Comparison of ENCODE assay signal across 8 cellular contexts in genomic region chr17:81484195-81484979, GRCh38. TPM values are rescaled to one million over a fixed set of nuclear protein-coding genes. Genes with fewer than 3 reads are reported as not detected.
A peak's percentile ranks its signal among the peaks of the same experiment; 100 is the strongest.
DNase-seq lines count a peak whose midpoint lies in the region; ATAC-seq and TF ChIP-seq lines count a peak whose summit lies in the region.

No MANE protein-coding gene starts in this region.

- DNase-seq in AG09319 (ENCODE audit: extremely low read depth, low read depth): peak; percentile 45
- peak; percentile 61 to 85 for DNase-seq in HL-60 (ENCODE audit: low read depth in 1 of 2, low spot score in 1 of 2)
- peak; percentile 78 to 83 for DNase-seq in NOMO-1 (lab: John Stamatoyannopoulos, UW; ENCODE audit: unreplicated experiment in 2 of 2)
- peak; percentile 90 for DNase-seq in activated CD8-positive, alpha-beta memory T cell treated with anti-CD3 and anti-CD28 coated beads, Interleukin-2, amount 10 ng/mL, durations not matched to agents 7 days and 5 days
- DNase-seq in endothelial cell (ENCODE audit: low spot score): peak; percentile 93
- peak; percentile 80 to 95 for DNase-seq in mesothelial cell of epicardium (ENCODE audit: low spot score in 2 of 2, unreplicated experiment in 2 of 2)
- peak; percentile 93 for DNase-seq in stimulated activated CD8-positive, alpha-beta memory T cell treated with anti-CD3 and anti-CD28 coated beads, Interleukin-15, amount 100 ng/mL, for 24 hours (ENCODE audit: low read depth)

- H3K4me3 Mint-ChIP-seq in activated CD8-positive, alpha-beta memory T cell treated with anti-CD3 and anti-CD28 coated beads, Interleukin-2, amount 10 ng/mL, durations not matched to agents 7 days and 5 days: peak overlapping the region; percentile 7
- H3K4me3 Mint-ChIP-seq in endothelial cell (ENCODE audit: unreplicated experiment) (no peak overlapping the region), mesothelial cell of epicardium (peak overlapping the region; percentile 56)

- TF ChIP-seq CTCF in AG09319 (IDR thresholded peaks at IDR 0.05; ENCODE audit: low read depth, low read length) (peak; percentile 55), HL-60 (IDR thresholded peaks at IDR 0.05; ENCODE audit: insufficient read depth, low read length) (peak; percentile 78), endothelial cell (IDR thresholded peaks at IDR 0.05; ENCODE audit: unreplicated experiment) (peak; percentile 99), mesothelial cell of epicardium (IDR thresholded peaks at IDR 0.05; ENCODE audit: unreplicated experiment) (peak; percentile 99)

- H3K36me3 Mint-ChIP-seq in activated CD8-positive, alpha-beta memory T cell treated with anti-CD3 and anti-CD28 coated beads, Interleukin-2, amount 10 ng/mL, durations not matched to agents 7 days and 5 days: no peaks in the 10 kb centered on the region
- H3K36me3 Mint-ChIP-seq in endothelial cell (ENCODE audit: low read depth, unreplicated experiment) (no peaks in the 10 kb centered on the region), mesothelial cell of epicardium (no peaks in the 10 kb centered on the region)

- H3K27me3 Mint-ChIP-seq in activated CD8-positive, alpha-beta memory T cell treated with anti-CD3 and anti-CD28 coated beads, Interleukin-2, amount 10 ng/mL, durations not matched to agents 7 days and 5 days: peaks cover 40% of the 10 kb centered on the region
- H3K27me3 Mint-ChIP-seq in endothelial cell (ENCODE audit: unreplicated experiment) (peaks cover 16% of the 10 kb centered on the region), mesothelial cell of epicardium (ENCODE audit: low read depth) (peaks cover 20% of the 10 kb centered on the region)

- peaks cover 13% of the 10 kb centered on the region for H3K4me1 Mint-ChIP-seq in activated CD8-positive, alpha-beta memory T cell treated with anti-CD3 and anti-CD28 coated beads, Interleukin-2, amount 10 ng/mL, durations not matched to agents 7 days and 5 days
- H3K4me1 Mint-ChIP-seq in endothelial cell (ENCODE audit: unreplicated experiment) (peaks cover 8% of the 10 kb centered on the region), mesothelial cell of epicardium (peaks cover 20% of the 10 kb centered on the region)

- H3K4me3 ChIP-seq in HL-60 (replicated peaks; ENCODE audit: insufficient read depth, low read length): peak overlapping the region; percentile 26

- no peaks in the 10 kb centered on the region for H3K9me3 Mint-ChIP-seq in activated CD8-positive, alpha-beta memory T cell treated with anti-CD3 and anti-CD28 coated beads, Interleukin-2, amount 10 ng/mL, durations not matched to agents 7 days and 5 days (ENCODE audit: low read depth)
- H3K9me3 Mint-ChIP-seq in endothelial cell (ENCODE audit: unreplicated experiment) (no peaks in the 10 kb centered on the region), mesothelial cell of epicardium (no peaks in the 10 kb centered on the region)

- no peak overlapping the region for H3K27ac Mint-ChIP-seq in activated CD8-positive, alpha-beta memory T cell treated with anti-CD3 and anti-CD28 coated beads, Interleukin-2, amount 10 ng/mL, durations not matched to agents 7 days and 5 days
- H3K27ac Mint-ChIP-seq in endothelial cell (ENCODE audit: unreplicated experiment) (no peak overlapping the region), mesothelial cell of epicardium (no peak overlapping the region)

- peak; percentile 59 for ATAC-seq in GM19035 (IDR thresholded peaks at IDR 0.05; ENCODE audit: unreplicated experiment)
- peak; percentile 73 for ATAC-seq in activated CD8-positive, alpha-beta memory T cell treated with anti-CD3 and anti-CD28 coated beads, Interleukin-2, amount 10 ng/mL, durations not matched to agents 7 days and 5 days

- H3K27ac ChIP-seq in HL-60 (replicated peaks): peak overlapping the region; percentile 43

- no peaks in the 10 kb centered on the region for H3K27me3 ChIP-seq in HL-60 (ENCODE audit: insufficient read depth, poor library complexity, severe bottlenecking)

- CTCF ChIA-PET in activated CD8-positive, alpha-beta memory T cell treated with anti-CD3 and anti-CD28 coated beads, Interleukin-2, amount 10 ng/mL, durations not matched to agents 7 days and 5 days (lab: Charles Lee): interaction anchor here (0.6 to 3.8 kb wide), 49 partner anchors 8 to 387 kb away, joined by 3 to 22 read pairs (median 4); partner anchors contain the start of genes ACTG1, BAHCC1, FAAP100 and NDUFAF8

RNA-seq across cellular contexts. Expression of gene ACTG1, which starts 28.2 kb away (rescaled TPM):
- 1,000 to 10,000 TPM; 3,566 to 4,759 TPM for total RNA-seq in activated CD8-positive, alpha-beta memory T cell treated with anti-CD3 and anti-CD28 coated beads, Interleukin-2, amount 10 ng/mL, durations not matched to agents 7 days and 5 days
- 4,184 TPM for total RNA-seq in endothelial cell (ENCODE audit: unreplicated experiment)
- 4,391 to 4,678 TPM (median 4,589 TPM) in 3 replicates for total RNA-seq in mesothelial cell of epicardium

RNA-seq across cellular contexts. Expression of gene FSCN2, which starts 43.8 kb away (rescaled TPM):
- under 1 TPM; 0.41 to 0.56 TPM for total RNA-seq in activated CD8-positive, alpha-beta memory T cell treated with anti-CD3 and anti-CD28 coated beads, Interleukin-2, amount 10 ng/mL, durations not matched to agents 7 days and 5 days
- total RNA-seq in endothelial cell (ENCODE audit: unreplicated experiment): 1.5 TPM
- 13.0 to 17.3 TPM (median 13.3 TPM) in 3 replicates for total RNA-seq in mesothelial cell of epicardium

Comparison
In these comparisons a context has a peak if more than half of its experiments do, and no peak if none do; other contexts are left out.
1. Peak in every context shown above with its lines: DNase-seq, ATAC-seq, H3K4me3 ChIP-seq and H3K27ac ChIP-seq.